1 cellular context compared by ENCODE assay signal in the genomic region with DNA sequence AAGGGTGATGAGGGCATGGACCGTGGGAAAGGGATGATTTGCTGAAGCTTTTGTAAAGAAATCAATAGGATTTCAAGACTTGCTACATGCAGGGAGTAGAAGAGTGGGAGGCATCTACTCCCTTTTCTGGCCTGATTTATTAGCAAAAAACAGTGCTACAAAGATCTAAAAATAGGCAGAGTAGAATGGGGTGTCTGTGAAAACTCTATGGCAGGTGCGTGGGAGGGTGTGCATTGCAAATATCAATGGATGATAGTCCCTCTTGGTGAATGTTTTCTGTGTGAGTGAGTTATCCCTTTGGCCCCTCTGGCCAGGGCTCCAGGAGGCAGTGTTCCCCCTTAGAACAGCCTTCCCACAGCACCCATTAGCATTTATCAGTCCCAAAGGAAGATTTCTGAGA.
TF ChIP-seq lines count a peak whose summit lies in the region.

No MANE protein-coding gene starts in this region.

TF ChIP-seq in SK-N-SH, 30 proteins besides CTCF, POLR2A, EP300 and RAD21:
- TF ChIP-seq RXRA (IDR thresholded peaks at IDR 0.05; ENCODE audit: borderline replicate concordance, low read depth) (no peak), RCOR1 (IDR thresholded peaks at IDR 0.05; ENCODE audit: low read length) (no peak), FOSL2 (IDR thresholded peaks at IDR 0.05; ENCODE audit: borderline replicate concordance, low read depth) (no peak), GATA2 (CRISPR knock-in tag; IDR thresholded peaks at IDR 0.05) (no peak)
